1 cellular context compared by ENCODE assay signal in the genomic region with DNA sequence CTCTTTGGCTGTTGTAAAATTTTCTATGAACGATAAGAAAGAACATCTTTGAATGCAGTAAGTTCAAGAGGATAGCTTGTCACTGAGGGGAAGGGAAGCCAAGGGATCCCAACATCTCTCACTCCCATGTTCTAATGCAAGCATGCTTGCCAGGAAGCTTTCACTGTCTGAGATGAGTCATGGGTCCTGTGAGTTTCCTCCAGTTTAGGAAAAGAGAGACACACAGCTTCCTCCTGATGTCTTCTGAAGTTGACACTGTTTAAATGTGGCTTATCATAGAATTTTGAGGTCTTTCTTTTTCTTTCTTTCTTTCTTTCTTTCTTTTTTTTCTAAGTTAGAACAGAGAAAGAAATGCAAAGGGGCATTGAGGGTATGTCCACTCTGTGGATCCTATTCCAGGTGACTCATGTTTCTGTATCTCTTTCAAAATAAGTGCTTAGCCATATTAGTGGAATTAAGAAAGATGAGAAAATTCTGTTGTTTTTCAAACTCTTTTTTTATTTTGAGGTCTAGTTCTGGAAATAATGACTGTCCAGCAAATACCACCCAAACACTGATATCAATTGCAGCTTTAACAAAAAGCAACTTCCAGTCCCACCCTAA.
TF ChIP-seq lines count a peak whose summit lies in the region.

No MANE protein-coding gene starts in this region.

TF ChIP-seq in SK-N-SH treated with all-trans-retinoic acid at 6 μM for 48 hours, 23 proteins besides CTCF, POLR2A, EP300 and RAD21 (continued from another document):
- TF ChIP-seq ZNF8 (CRISPR knock-in tag; IDR thresholded peaks at IDR 0.05), result no peak
- no peak for TF ChIP-seq PPARA (CRISPR knock-in tag; IDR thresholded peaks at IDR 0.05; ENCODE audit: borderline replicate concordance)
- no peak for TF ChIP-seq ZC3H10 (CRISPR knock-in tag; IDR thresholded peaks at IDR 0.05)
